11 cellular contexts compared by ENCODE assay signal in genomic region chr6:107786709-107787588, GRCh38. TPM values are rescaled to one million over a fixed set of nuclear protein-coding genes. Genes with fewer than 3 reads are reported as not detected.
DNase-seq lines count a peak whose midpoint lies in the region; ATAC-seq and TF ChIP-seq lines count a peak whose summit lies in the region.
"Had no signal": no experiment of that assay in that cellular context is flagged by ENCODE, and none has a peak within 500 bp of the region (broad histone marks: within the 10 kb centered on the region; RNA-seq: fewer than 3 reads in every experiment).

No MANE protein-coding gene starts in this region.

- 44 to 67% methylated on average over 3 to 10 of the region's 10 CpGs for WGBS in transverse colon (ENCODE audit: low coverage in 1 of 2), 2 donors

- H3K27me3 ChIP-seq in transverse colon, result no peaks in the 10 kb centered on the region

- peak; percentile 34 for DNase-seq in stimulated activated CD8-positive, alpha-beta memory T cell treated with anti-CD3 and anti-CD28 coated beads, Interleukin-12 subunit alpha, Interleukin-12 subunit beta, amount 100 ng/mL, for 1 hour (ENCODE audit: low read depth)
- no peak for DNase-seq in stimulated activated CD8-positive, alpha-beta memory T cell treated with anti-CD3 and anti-CD28 coated beads, Interleukin-4, amount 100 ng/mL, for 48 hours
- peak; percentile 32 for DNase-seq in activated effector memory CD4-positive, alpha-beta T cell treated with Interleukin-2 at 50 U/mL for 16 hours
- peak; percentile 17 for DNase-seq in transverse colon
- no peak for DNase-seq in NCI-H2081 treated with DMSO at 0.1 percent for 48 hours (lab: John Stamatoyannopoulos, UW)
- no peak for DNase-seq in SW480 (ENCODE audit: low spot score)
- DNase-seq: foreskin melanocyte, IMR-90 had no signal

- peak overlapping the region in 2 of 4 donors; percentile 4 to 37 for H3K27ac ChIP-seq in transverse colon

- H3K36me3 ChIP-seq in transverse colon, result no peaks in the 10 kb centered on the region

- ATAC-seq in HG03432 (IDR thresholded peaks at IDR 0.05; ENCODE audit: unreplicated experiment) (peak; percentile 49), GM18520 (IDR thresholded peaks at IDR 0.05; ENCODE audit: unreplicated experiment) (no peak)

- no peak for TF ChIP-seq POLR2A in transverse colon (IDR thresholded peaks at IDR 0.05)

- H3K4me1 ChIP-seq in transverse colon, result peaks cover 0 to 2% (median 0%) of the 10 kb centered on the region in 4 donors

- in situ Hi-C loops in transverse colon (cut with MboI; ENCODE audit: low pct_ligation_motif_present in 1 of 4, low pct_unique_long_range_greater_than_20kb in 1 of 4, low sequenced_read_pairs in 3 of 4), result no loop called here

- no peak overlapping the region for H3K4me3 ChIP-seq in transverse colon
- H3K4me3 ChIP-seq: skin epidermis had no signal

- intact Hi-C loops in transverse colon (cut with DNase I; ENCODE audit: low total_unique reads), result loop anchor here (2.0 kb wide), 1 partner anchor 22 kb away; no protein-coding TSS in a partner anchor

- no peak for TF ChIP-seq CTCF in transverse colon (IDR thresholded peaks at IDR 0.05)

- no peak for TF ChIP-seq EP300 in transverse colon (IDR thresholded peaks at IDR 0.05; ENCODE audit: low read depth)

- no peaks in the 10 kb centered on the region for H3K9me3 ChIP-seq in transverse colon

RNA-seq across cellular contexts. Expression of gene SCML4, which starts 37.2 kb away (rescaled TPM):
- 10 to 100 TPM in 1 of 4 donors, 1 to 10 TPM in 3; 2.2 to 11.6 (median 6.5) TPM for total RNA-seq in transverse colon
- total RNA-seq: IMR-90 had no signal

Comparison
In these comparisons a context has a peak if more than half of its experiments do, and no peak if none do; other contexts are left out.
1. DNase-seq: peak in stimulated activated CD8-positive, alpha-beta memory T cell treated with anti-CD3 and anti-CD28 coated beads, Interleukin-12 subunit alpha, Interleukin-12 subunit beta, amount 100 ng/mL, for 1 hour (single experiment), activated effector memory CD4-positive, alpha-beta T cell treated with Interleukin-2 at 50 U/mL for 16 hours (single experiment) and transverse colon (single experiment); none in stimulated activated CD8-positive, alpha-beta memory T cell treated with anti-CD3 and anti-CD28 coated beads, Interleukin-4, amount 100 ng/mL, for 48 hours (single experiment), NCI-H2081 treated with DMSO at 0.1 percent for 48 hours (single experiment) and SW480 (single experiment).